8 cellular contexts compared by ENCODE assay signal in the genomic region with DNA sequence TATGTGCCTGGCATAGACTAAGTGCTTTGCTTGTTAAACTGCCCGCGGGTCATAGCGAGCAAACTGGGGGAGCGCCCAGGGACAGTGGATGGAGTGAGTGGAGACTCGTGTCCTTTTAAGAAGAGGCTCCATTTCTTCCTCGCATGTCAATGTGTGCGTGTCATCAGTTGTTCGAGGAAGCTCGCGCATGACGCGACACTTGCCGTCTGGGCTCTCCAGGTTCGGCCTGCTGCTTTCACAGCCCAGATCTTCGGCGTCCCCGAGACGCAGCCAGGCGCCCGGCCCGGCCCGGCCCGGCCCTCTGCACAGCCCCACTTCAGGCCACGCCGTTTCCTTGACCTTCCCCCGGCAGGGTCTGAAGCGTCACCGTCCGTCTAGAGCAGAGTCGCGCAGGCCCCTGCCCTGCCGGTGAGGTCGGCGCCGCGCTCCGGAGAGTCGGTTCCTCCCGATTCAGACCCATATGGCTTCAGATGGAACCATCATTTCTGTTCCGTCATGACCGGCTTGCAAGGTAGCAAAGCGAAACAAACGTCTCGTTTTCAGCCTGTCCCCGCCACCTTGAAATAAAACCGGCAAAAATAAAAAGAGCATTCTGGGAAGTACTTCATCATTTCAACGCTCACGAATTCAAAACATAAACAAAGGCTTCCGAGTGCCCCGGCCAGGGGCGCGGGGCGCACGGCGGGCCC. TPM values are rescaled to one million over a fixed set of nuclear protein-coding genes. Genes with fewer than 3 reads are reported as not detected.
DNase-seq lines count a peak whose midpoint lies in the region; ATAC-seq and TF ChIP-seq lines count a peak whose summit lies in the region.

No MANE protein-coding gene starts in this region.

- H3K27me3 ChIP-seq in HUES6 (ENCODE audit: control insufficient read depth, insufficient read depth, low read length) (peaks cover 81% of the 10 kb centered on the region), neutrophil (peaks cover 99% of the 10 kb centered on the region)

- BruUV-seq in OCI-LY7 (replicated peaks; lab: Mats Ljungman, UMichigan), result no TSS peak

- H3K9ac ChIP-seq in HUES6 (ENCODE audit: low read length), result peak overlapping the region; percentile 22

- H3K4me1 ChIP-seq in HUES6 (ENCODE audit: control insufficient read depth, insufficient read depth, low read length) (peaks cover 8% of the 10 kb centered on the region; the same call in 1 of the 2 replicates), neutrophil (ENCODE audit: control insufficient read depth in 1 of 2, insufficient read depth in 1 of 2, low read depth in 1 of 2, low read length in 1 of 2) (peaks cover 0 to 3% of the 10 kb centered on the region in 2 experiments), OCI-LY7 (ENCODE audit: insufficient read depth, low read length, poor library complexity, severe bottlenecking) (no peaks in the 10 kb centered on the region)

- TF ChIP-seq CTCF in neutrophil (IDR thresholded peaks at IDR 0.05) (no peak), OCI-LY7 (conservative IDR thresholded peaks at IDR 0.05; ENCODE audit: low read length) (no peak)

- peaks cover 10% of the 10 kb centered on the region for H3K4me1 Mint-ChIP-seq in activated naive CD8-positive, alpha-beta T cell treated with anti-CD3 and anti-CD28 coated beads for 36 hours

- peaks cover 73% of the 10 kb centered on the region for H3K27me3 Mint-ChIP-seq in activated naive CD8-positive, alpha-beta T cell treated with anti-CD3 and anti-CD28 coated beads for 36 hours

- H2AFZ ChIP-seq in OCI-LY7 (ENCODE audit: low read length), result no peak overlapping the region

- no peak for ATAC-seq in GM19397 (IDR thresholded peaks at IDR 0.05; ENCODE audit: unreplicated experiment)

- H3K27ac Mint-ChIP-seq in activated naive CD8-positive, alpha-beta T cell treated with anti-CD3 and anti-CD28 coated beads for 36 hours, result no peak overlapping the region

- CTCF ChIA-PET in OCI-LY7 (lab: Charles Lee; ENCODE audit: unreplicated experiment), result no interaction called here

- H3K4me2 ChIP-seq in OCI-LY7 (ENCODE audit: low read length), result no peak overlapping the region

- H3K9me3 ChIP-seq in HUES6 (ENCODE audit: control insufficient read depth, insufficient read depth, low read depth, low read length), result 0 out of 2 replicates have a peak, but pooled peaks cover 3% of the 10 kb centered on the region
- H3K9me3 ChIP-seq in neutrophil, result no peaks in the 10 kb centered on the region
- H3K9me3 ChIP-seq in OCI-LY7 (ENCODE audit: low read length), result no peaks in the 10 kb centered on the region

- H3K27ac ChIP-seq in HUES6 (ENCODE audit: low read depth, low read length) (no peak overlapping the region), neutrophil (no peak overlapping the region), OCI-LY7 (ENCODE audit: low read depth, low read length, poor library complexity, severe bottlenecking) (no peak overlapping the region)

- intact Hi-C loops in head of caudate nucleus (cut with DNase I), result no loop called here
- intact Hi-C loops in OCI-LY7 (cut with micrococcal nuclease; ENCODE audit: unreplicated experiment), result no loop called here

- no peaks in the 10 kb centered on the region for H3K9me3 Mint-ChIP-seq in activated naive CD8-positive, alpha-beta T cell treated with anti-CD3 and anti-CD28 coated beads for 36 hours

- H3K79me2 ChIP-seq in OCI-LY7 (ENCODE audit: insufficient read depth, low read depth, low read length), result no peaks in the 10 kb centered on the region

- H3K36me3 ChIP-seq in HUES6 (ENCODE audit: control insufficient read depth, insufficient read depth, low read length) (no peaks in the 10 kb centered on the region), neutrophil (no peaks in the 10 kb centered on the region), OCI-LY7 (ENCODE audit: insufficient read depth, low read length) (no peaks in the 10 kb centered on the region)

- H3K36me3 Mint-ChIP-seq in activated naive CD8-positive, alpha-beta T cell treated with anti-CD3 and anti-CD28 coated beads for 36 hours, result no peaks in the 10 kb centered on the region

- POLR2A ChIA-PET in OCI-LY7 (lab: Charles Lee), result no interaction called here

- DNase-seq in DMS53 (lab: John Stamatoyannopoulos, UW) (peak; percentile 41), DMS53 treated with DMSO at 0.1 percent for 48 hours (lab: John Stamatoyannopoulos, UW; ENCODE audit: unreplicated experiment) (no peak), head of caudate nucleus (peak in 33 of 42 donors; percentile 11 to 60 (median 44)), OCI-LY7 (ENCODE audit: low spot score) (no peak)
- DNase-seq in activated naive CD8-positive, alpha-beta T cell treated with anti-CD3 and anti-CD28 coated beads for 36 hours, result peak; percentile 3

- no peaks in the 10 kb centered on the region for H3K9me2 ChIP-seq in OCI-LY7 (ENCODE audit: insufficient read depth, low read length)

- H3K4me3 ChIP-seq in HUES6 (ENCODE audit: low read depth, low read length) (peak overlapping the region; percentile 77), neutrophil (ENCODE audit: low read depth in 1 of 2, low read length in 1 of 2) (peak overlapping the region; percentile 23 to 34), OCI-LY7 (ENCODE audit: low read depth, low read length, poor library complexity, severe bottlenecking) (no peak overlapping the region)

- peak overlapping the region; percentile 81 for H3K4me3 Mint-ChIP-seq in activated naive CD8-positive, alpha-beta T cell treated with anti-CD3 and anti-CD28 coated beads for 36 hours

- no peaks in the 10 kb centered on the region for H4K20me1 ChIP-seq in OCI-LY7 (ENCODE audit: insufficient read depth, low read length)

RNA-seq across cellular contexts. Expression of a gene that starts 0.6 kb away (rescaled TPM):
- 10 to 100 TPM; 46.5 to 46.7 TPM for total RNA-seq in activated naive CD8-positive, alpha-beta T cell treated with anti-CD3 and anti-CD28 coated beads for 36 hours
- 36.3 and 39.5 TPM in 2 replicates for total RNA-seq in OCI-LY7 (2014; rRNA removed; shearing (Covaris generic))
- total RNA-seq in OCI-LY7 (2022), result 51.3 and 60.8 TPM in 2 replicates

Comparison
In these comparisons a context has a peak if more than half of its experiments do, and no peak if none do; other contexts are left out.
1. DNase-seq: peak in DMS53 (single experiment), activated naive CD8-positive, alpha-beta T cell treated with anti-CD3 and anti-CD28 coated beads for 36 hours (single experiment) and head of caudate nucleus (33 of 42); none in DMS53 treated with DMSO at 0.1 percent for 48 hours (single experiment) and OCI-LY7 (single experiment).